ENCODE assay signal across 1 cellular context in genomic region chr1:236394905-236395779, GRCh38.
A peak's percentile ranks its signal among the peaks of the same experiment; 100 is the strongest.
TF ChIP-seq lines count a peak whose summit lies in the region.

No MANE protein-coding gene starts in this region.

TF ChIP-seq in K562, 482 proteins besides CTCF, POLR2A, EP300 and RAD21 (continued from another document and continues in another):
- TF ChIP-seq MGA (IDR thresholded peaks at IDR 0.05): no peak; the same call in 1 of the 2 replicates
- TF ChIP-seq KDM5B (IDR thresholded peaks at IDR 0.05; ENCODE audit: insufficient replicate concordance, low read depth, low read length): peak; percentile 29
- no peak; the same call in 1 of the 2 replicates for TF ChIP-seq ZBED1 (IDR thresholded peaks at IDR 0.05)
- TF ChIP-seq RCOR1 (IDR thresholded peaks at IDR 0.05; ENCODE audit: borderline replicate concordance in 1 of 2, low read depth in 2 of 2, low read length in 2 of 2): peak in 1 of 2 experiments; percentile 54; a peak in 1 of 4 replicates
- TF ChIP-seq SIRT6 (IDR thresholded peaks at IDR 0.05; ENCODE audit: low read depth, low read length): no peak
- no peak for TF ChIP-seq ZNF140 (CRISPR knock-in tag; IDR thresholded peaks at IDR 0.05)
- TF ChIP-seq ZFP36 (IDR thresholded peaks at IDR 0.05; ENCODE audit: low read depth, low read length, partially characterized antibody): no peak
- TF ChIP-seq HDAC1 (IDR thresholded peaks at IDR 0.05): peak in 1 of 2 experiments; percentile 43; a peak in 1 of 4 replicates
- no peak for TF ChIP-seq ZNF79 (CRISPR knock-in tag; IDR thresholded peaks at IDR 0.05; ENCODE audit: low read depth)
- TF ChIP-seq PTTG1 (tag; IDR thresholded peaks at IDR 0.05; ENCODE audit: low read depth): no peak
- no peak for TF ChIP-seq JUN (IDR thresholded peaks at IDR 0.05; ENCODE audit: borderline replicate concordance, low read depth, low read length)
- TF ChIP-seq JUN (CRISPR knock-in tag; IDR thresholded peaks at IDR 0.05; ENCODE audit: borderline replicate concordance): no peak
- no peak for TF ChIP-seq ZNF57 (CRISPR knock-in tag; IDR thresholded peaks at IDR 0.05)
- peak; percentile 82 for TF ChIP-seq PRDM10 (IDR thresholded peaks at IDR 0.05; ENCODE audit: partially characterized antibody)
- no peak for TF ChIP-seq GTF2B (IDR thresholded peaks at IDR 0.05; ENCODE audit: extremely low read depth, insufficient read length)
- no peak for TF ChIP-seq LEF1 (IDR thresholded peaks at IDR 0.05)
- TF ChIP-seq NR2C2 (CRISPR knock-in tag; IDR thresholded peaks at IDR 0.05): no peak
- no peak for TF ChIP-seq NR2C2 (tag; IDR thresholded peaks at IDR 0.05)
- no peak for TF ChIP-seq KAT8 (IDR thresholded peaks at IDR 0.05; ENCODE audit: low read depth)
- TF ChIP-seq ZNF133 (CRISPR knock-in tag; IDR thresholded peaks at IDR 0.05): no peak
- no peak for TF ChIP-seq GTF3C2 (IDR thresholded peaks at IDR 0.05; ENCODE audit: borderline replicate concordance, extremely low read depth, insufficient read length)
- TF ChIP-seq ZNF134 (CRISPR knock-in tag; conservative IDR thresholded peaks at IDR 0.05): no peak
- no peak for TF ChIP-seq ZNF347 (CRISPR knock-in tag; IDR thresholded peaks at IDR 0.05; ENCODE audit: low read depth)
- TF ChIP-seq CREB1 (IDR thresholded peaks at IDR 0.05): no peak; the same call in 1 of the 2 replicates
- TF ChIP-seq CREB1 (CRISPR knock-in tag; IDR thresholded peaks at IDR 0.05): no peak
- no peak for TF ChIP-seq RHOXF2B (CRISPR knock-in tag; conservative IDR thresholded peaks at IDR 0.05)
- TF ChIP-seq ZNF445 (CRISPR knock-in tag; IDR thresholded peaks at IDR 0.05; ENCODE audit: low read depth): no peak
- TF ChIP-seq E2F1 (CRISPR knock-in tag; IDR thresholded peaks at IDR 0.05): peak; percentile 74
- no peak for TF ChIP-seq THAP7 (CRISPR knock-in tag; IDR thresholded peaks at IDR 0.05)
- TF ChIP-seq CCAR2 (IDR thresholded peaks at IDR 0.05; ENCODE audit: low read depth, low read length): no peak
- no peak for TF ChIP-seq GATA2 (CRISPR knock-in tag; IDR thresholded peaks at IDR 0.05)
- TF ChIP-seq VEZF1 (CRISPR knock-in tag; IDR thresholded peaks at IDR 0.05): peak; percentile 83
